Comparison of ENCODE assay signal across 16 cellular contexts in the genomic region with DNA sequence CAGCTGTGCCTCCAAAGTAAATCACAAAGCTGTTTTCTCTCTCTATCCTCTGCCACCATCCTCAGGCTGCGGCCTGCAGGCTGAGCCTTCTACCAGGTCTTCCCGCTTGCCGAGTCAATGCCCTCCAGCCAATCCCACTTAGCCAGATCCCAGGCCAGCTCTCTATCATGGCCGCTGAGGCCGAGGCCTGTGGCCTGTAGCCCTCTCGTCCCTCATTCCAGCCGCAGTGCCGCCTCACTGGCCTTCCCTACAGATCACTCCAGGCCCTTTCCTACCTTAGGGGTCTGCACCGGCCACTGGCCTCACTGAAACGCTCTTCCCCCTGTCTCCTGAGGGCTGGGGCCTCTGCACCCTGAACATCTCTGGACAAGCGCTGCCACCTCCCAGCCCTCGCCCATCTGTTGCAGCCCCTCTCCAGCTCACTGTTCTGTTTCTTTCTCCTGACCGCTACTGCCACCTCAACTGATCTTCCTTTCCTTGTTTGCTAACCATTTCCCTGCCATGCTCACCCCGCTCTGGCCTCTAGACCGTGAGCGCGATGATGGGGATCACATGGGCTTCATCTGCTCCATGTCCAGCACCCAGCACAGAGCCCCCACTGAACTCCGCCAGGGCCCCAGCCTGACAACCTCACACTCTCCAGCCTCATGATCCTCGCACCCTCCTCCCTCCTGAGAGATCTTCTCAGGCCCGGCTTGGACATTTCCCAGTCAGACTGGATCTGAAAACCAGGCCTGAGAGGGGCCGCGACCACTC. TPM values are rescaled to one million over a fixed set of nuclear protein-coding genes. Genes with fewer than 3 reads are reported as not detected.
DNase-seq lines count a peak whose midpoint lies in the region; ATAC-seq and TF ChIP-seq lines count a peak whose summit lies in the region.
"Had no signal": no experiment of that assay in that cellular context is flagged by ENCODE, and none has a peak within 500 bp of the region (broad histone marks: within the 10 kb centered on the region; RNA-seq: fewer than 3 reads in every experiment).

No MANE protein-coding gene starts in this region.

- H3K27ac Mint-ChIP-seq in activated naive CD8-positive, alpha-beta T cell treated with anti-CD3 and anti-CD28 coated beads, Interleukin-2, amount 50 U/mL, for 24 hours, result peak overlapping the region; percentile 11
- no peak overlapping the region for H3K27ac Mint-ChIP-seq in T-helper 2 cell treated with Interferon-gamma antibody and Interleukin-4, amounts not matched to agents 5 μg/mL and 100 μg/mL, for 36 hours

- H3K27ac ChIP-seq in HUES48 (ENCODE audit: low read depth, low read length), result peak overlapping the region; percentile 90
- H3K27ac ChIP-seq in layer of hippocampus (ENCODE audit: low read depth, low read length), result peak overlapping the region; percentile 55
- peak overlapping the region; percentile 33 to 56 (median 53) for H3K27ac ChIP-seq in gastrocnemius medialis
- H3K27ac ChIP-seq: BLaER1, HL-60, SK-N-MC had no signal

- H3K9me3 ChIP-seq in HUES48 (ENCODE audit: control insufficient read depth, insufficient read depth, low read length), result no peaks in the 10 kb centered on the region
- no peaks in the 10 kb centered on the region for H3K9me3 ChIP-seq in gastrocnemius medialis
- H3K9me3 ChIP-seq in MG63, result no peaks in the 10 kb centered on the region
- H3K9me3 ChIP-seq: BLaER1 had no signal

- H3K4me3 Mint-ChIP-seq in activated naive CD8-positive, alpha-beta T cell treated with anti-CD3 and anti-CD28 coated beads, Interleukin-2, amount 50 U/mL, for 24 hours, result no peak overlapping the region
- H3K4me3 Mint-ChIP-seq in T-helper 2 cell treated with Interferon-gamma antibody and Interleukin-4, amounts not matched to agents 5 μg/mL and 100 μg/mL, for 36 hours, result no peak overlapping the region

- H3K4me3 ChIP-seq in HUES48 (ENCODE audit: low read depth, low read length), result no peak overlapping the region
- H3K4me3 ChIP-seq in gastrocnemius medialis, result no peak overlapping the region
- no peak overlapping the region for H3K4me3 ChIP-seq in MG63
- H3K4me3 ChIP-seq: BLaER1, SK-N-MC had no signal

- peaks cover 91% of the 10 kb centered on the region for H3K36me3 ChIP-seq in HUES48 (ENCODE audit: control insufficient read depth, insufficient read depth, low read length)
- peaks cover 0 to 23% of the 10 kb centered on the region in 2 donors for H3K36me3 ChIP-seq in gastrocnemius medialis
- peaks cover 79% of the 10 kb centered on the region for H3K36me3 ChIP-seq in MG63

- TF ChIP-seq POLR2A in gastrocnemius medialis (IDR thresholded peaks at IDR 0.05), result no peak

- H3K27me3 Mint-ChIP-seq in activated naive CD8-positive, alpha-beta T cell treated with anti-CD3 and anti-CD28 coated beads, Interleukin-2, amount 50 U/mL, for 24 hours, result no peaks in the 10 kb centered on the region
- no peaks in the 10 kb centered on the region for H3K27me3 Mint-ChIP-seq in T-helper 2 cell treated with Interferon-gamma antibody and Interleukin-4, amounts not matched to agents 5 μg/mL and 100 μg/mL, for 36 hours (ENCODE audit: low read depth)

- no peak for ATAC-seq in activated naive CD8-positive, alpha-beta T cell treated with anti-CD3 and anti-CD28 coated beads, Interleukin-2, amount 50 U/mL, for 24 hours
- ATAC-seq in gastrocnemius medialis (no peak), GM18870 (IDR thresholded peaks at IDR 0.05; ENCODE audit: unreplicated experiment) (no peak)
- ATAC-seq: HCT116 had no signal

- H3K9me3 Mint-ChIP-seq in activated naive CD8-positive, alpha-beta T cell treated with anti-CD3 and anti-CD28 coated beads, Interleukin-2, amount 50 U/mL, for 24 hours, result no peaks in the 10 kb centered on the region
- no peaks in the 10 kb centered on the region for H3K9me3 Mint-ChIP-seq in T-helper 2 cell treated with Interferon-gamma antibody and Interleukin-4, amounts not matched to agents 5 μg/mL and 100 μg/mL, for 36 hours

- H3K27me3 ChIP-seq in HUES48 (ENCODE audit: control insufficient read depth, insufficient read depth, low read length) (no peaks in the 10 kb centered on the region), layer of hippocampus (ENCODE audit: control insufficient read depth, insufficient read depth, low read length) (no peaks in the 10 kb centered on the region), gastrocnemius medialis (no peaks in the 10 kb centered on the region), MG63 (no peaks in the 10 kb centered on the region)
- H3K27me3 ChIP-seq: BLaER1 had no signal

- H3K9ac ChIP-seq in HUES48 (ENCODE audit: low read depth, low read length), result no peak overlapping the region
- H3K9ac ChIP-seq: BLaER1 had no signal

- H3K4me1 Mint-ChIP-seq in activated naive CD8-positive, alpha-beta T cell treated with anti-CD3 and anti-CD28 coated beads, Interleukin-2, amount 50 U/mL, for 24 hours, result peaks cover 3% of the 10 kb centered on the region
- no peaks in the 10 kb centered on the region for H3K4me1 Mint-ChIP-seq in T-helper 2 cell treated with Interferon-gamma antibody and Interleukin-4, amounts not matched to agents 5 μg/mL and 100 μg/mL, for 36 hours (ENCODE audit: low read depth)

- in situ Hi-C loops in gastrocnemius medialis (cut with MboI; ENCODE audit: low sequenced_read_pairs in 4 of 4), result loop anchor here in 2 of 4 donors (10.0 kb wide), 2 partner anchors 165 to 175 kb away; a partner anchor contains a TSS

- peaks cover 44% of the 10 kb centered on the region for H3K36me3 Mint-ChIP-seq in activated naive CD8-positive, alpha-beta T cell treated with anti-CD3 and anti-CD28 coated beads, Interleukin-2, amount 50 U/mL, for 24 hours (ENCODE audit: low read depth)
- peaks cover 26% of the 10 kb centered on the region for H3K36me3 Mint-ChIP-seq in T-helper 2 cell treated with Interferon-gamma antibody and Interleukin-4, amounts not matched to agents 5 μg/mL and 100 μg/mL, for 36 hours (ENCODE audit: low read depth)

- H3K4me1 ChIP-seq in HUES48 (ENCODE audit: control insufficient read depth, insufficient read depth, low read length) (peaks cover 45% of the 10 kb centered on the region), gastrocnemius medialis (peaks cover 3 to 23% of the 10 kb centered on the region in 2 donors)
- H3K4me1 ChIP-seq: BLaER1 had no signal

- intact Hi-C loops in gastrocnemius medialis (cut with DNase I; ENCODE audit: low total_unique reads), result no loop called here

- TF ChIP-seq CTCF in gastrocnemius medialis (IDR thresholded peaks at IDR 0.05 in 4 of 5, conservative IDR thresholded peaks at IDR 0.05 in 1 of 5), result no peak

- DNase-seq in activated naive CD8-positive, alpha-beta T cell treated with anti-CD3 and anti-CD28 coated beads, Interleukin-2, amount 50 U/mL, for 24 hours, result no peak
- DNase-seq in gastrocnemius medialis (no peak), MG63 (no peak)
- no peak for DNase-seq in stimulated activated CD4-positive, alpha-beta T cell treated with anti-CD3 and anti-CD28 coated beads, Interleukin-2, amount 100 ng/mL, for 48 hours
- no peak for DNase-seq in T-helper 2 cell treated with Interferon-gamma antibody and Interleukin-4, amounts not matched to agents 5 μg/mL and 100 μg/mL, for 36 hours (ENCODE audit: low spot score)
- DNase-seq: activated naive CD4-positive, alpha-beta T cell treated with Interleukin-2 at 50 U/mL for 16 hours; DMS79; islet precursor cell; NCI-H1694 treated with DMSO at 0.1 percent for 48 hours had no signal

RNA-seq across cellular contexts. Expression of a gene that starts 8.5 kb away (rescaled TPM):
- total RNA-seq in gastrocnemius medialis, result 1 to 10 TPM; 4.1 to 9.2 (median 5.5) TPM
- total RNA-seq in MG63 (2014; rRNA removed; shearing (Covaris generic); ENCODE audit: low replicate concordance), result 15.1 and 15.2 TPM in 2 replicates

RNA-seq across cellular contexts. Expression of a gene that starts 8.5 kb away (rescaled TPM):
- 10 to 100 TPM in 2 of 4 donors, 1 to 10 TPM in 2; 8.3 to 17.3 (median 9.4) TPM for total RNA-seq in gastrocnemius medialis
- total RNA-seq in MG63 (2014; rRNA removed; shearing (Covaris generic); ENCODE audit: low replicate concordance), result 7.1 and 11.6 TPM in 2 replicates
